8 cellular contexts compared by ENCODE assay signal in genomic region chr12:50039151-50039835, GRCh38. TPM values are rescaled to one million over a fixed set of nuclear protein-coding genes. Genes with fewer than 3 reads are reported as not detected.
DNase-seq lines count a peak whose midpoint lies in the region; ATAC-seq and TF ChIP-seq lines count a peak whose summit lies in the region.

No MANE protein-coding gene starts in this region.

- H3K9ac ChIP-seq in endodermal cell (ENCODE audit: extremely low read depth, low read length, poor library complexity, severe bottlenecking) = no peak overlapping the region

- H3K36me3 Mint-ChIP-seq in CD8-positive, alpha-beta T cell = no peaks in the 10 kb centered on the region
- no peaks in the 10 kb centered on the region for H3K36me3 Mint-ChIP-seq in endodermal cell (ENCODE audit: low read depth)
- H3K36me3 Mint-ChIP-seq in mesothelial cell of epicardium = no peaks in the 10 kb centered on the region

- ATAC-seq in CD8-positive, alpha-beta T cell = peak; percentile 81
- ATAC-seq in HG03439 (IDR thresholded peaks at IDR 0.05; ENCODE audit: unreplicated experiment) = no peak

- H3K4me1 Mint-ChIP-seq in CD8-positive, alpha-beta T cell (ENCODE audit: low read depth) = no peaks in the 10 kb centered on the region
- H3K4me1 Mint-ChIP-seq in endodermal cell (peaks cover 7% of the 10 kb centered on the region), mesothelial cell of epicardium (peaks cover 20% of the 10 kb centered on the region)

- DNase-seq in CD8-positive, alpha-beta T cell = peak; percentile 67 to 92 (median 82)
- DNase-seq in HPDE6-E6E7 (ENCODE audit: extremely low spot score) (peak; percentile 68), NOMO-1 (lab: John Stamatoyannopoulos, UW; ENCODE audit: unreplicated experiment in 2 of 2) (peak; percentile 61 to 74), endodermal cell (peak; percentile 100), mesothelial cell of epicardium (ENCODE audit: low spot score in 2 of 2, unreplicated experiment in 2 of 2) (peak; percentile 82 to 96)
- DNase-seq in activated CD8-positive, alpha-beta memory T cell treated with anti-CD3 and anti-CD28 coated beads for 4 hours (ENCODE audit: low read depth in 2 of 2) = peak; percentile 67 to 77
- peak; percentile 73 to 75 for DNase-seq in stimulated activated CD8-positive, alpha-beta memory T cell treated with anti-CD3 and anti-CD28 coated beads, Interleukin-15, amount 100 ng/mL, for 48 hours (ENCODE audit: low read depth in 2 of 2)

- H3K9me3 ChIP-seq in CD8-positive, alpha-beta T cell (ENCODE audit: low read length) = no peaks in the 10 kb centered on the region
- no peaks in the 10 kb centered on the region for H3K9me3 ChIP-seq in endodermal cell (ENCODE audit: control insufficient read depth, low read length)

- WGBS in endodermal cell (ENCODE audit: insufficient coverage in 1 of 2, insufficient read length in 1 of 2), 2 experiments = 23 to 35% methylated on average over 7 to 9 of the region's 9 CpGs

- no peak overlapping the region for H3K27ac Mint-ChIP-seq in CD8-positive, alpha-beta T cell
- peak overlapping the region; percentile 23 for H3K27ac Mint-ChIP-seq in endodermal cell
- peak overlapping the region; percentile 28 for H3K27ac Mint-ChIP-seq in mesothelial cell of epicardium

- POLR2A ChIA-PET in CD8-positive, alpha-beta T cell (lab: Charles Lee) = interaction anchor here (1.0 kb wide), 1 partner anchor 13 kb away, joined by 3 read pairs; no protein-coding TSS in a partner anchor

- peak; percentile 74 for TF ChIP-seq CTCF in CD8-positive, alpha-beta T cell (IDR thresholded peaks at IDR 0.05)
- TF ChIP-seq CTCF in endodermal cell (conservative IDR thresholded peaks at IDR 0.05) = peak; percentile 99
- TF ChIP-seq CTCF in mesothelial cell of epicardium (IDR thresholded peaks at IDR 0.05; ENCODE audit: unreplicated experiment) = peak; percentile 93

- no peaks in the 10 kb centered on the region for H3K9me3 Mint-ChIP-seq in CD8-positive, alpha-beta T cell
- H3K9me3 Mint-ChIP-seq in endodermal cell = no peaks in the 10 kb centered on the region
- no peaks in the 10 kb centered on the region for H3K9me3 Mint-ChIP-seq in mesothelial cell of epicardium

- no peaks in the 10 kb centered on the region for H3K4me1 ChIP-seq in CD8-positive, alpha-beta T cell (ENCODE audit: insufficient read depth, low read length)
- H3K4me1 ChIP-seq in endodermal cell (ENCODE audit: control insufficient read depth, insufficient read depth, low read length) = no peaks in the 10 kb centered on the region

- no peak overlapping the region for H3K4me3 ChIP-seq in CD8-positive, alpha-beta T cell (ENCODE audit: low read depth, low read length)
- no peak overlapping the region for H3K4me3 ChIP-seq in endodermal cell (ENCODE audit: low read length)

- intact Hi-C loops in CD8-positive, alpha-beta T cell (cut with DNase I, micrococcal nuclease) = loop anchor here (1.0 kb wide), 5 partner anchors 16 to 136 kb away; no protein-coding TSS in a partner anchor

- no peaks in the 10 kb centered on the region for H3K36me3 ChIP-seq in CD8-positive, alpha-beta T cell (ENCODE audit: insufficient read depth, low read length)
- no peaks in the 10 kb centered on the region for H3K36me3 ChIP-seq in endodermal cell (ENCODE audit: control insufficient read depth, insufficient read depth, low read length)

- H3K27me3 ChIP-seq in CD8-positive, alpha-beta T cell (ENCODE audit: insufficient read depth, low read length) = no peaks in the 10 kb centered on the region
- H3K27me3 ChIP-seq in endodermal cell (ENCODE audit: control insufficient read depth, insufficient read depth, low read length, poor library complexity, severe bottlenecking) = peaks cover 12% of the 10 kb centered on the region

- no peak overlapping the region for H3K4me3 Mint-ChIP-seq in CD8-positive, alpha-beta T cell
- H3K4me3 Mint-ChIP-seq in endodermal cell (no peak overlapping the region), mesothelial cell of epicardium (no peak overlapping the region)

- peaks cover 8% of the 10 kb centered on the region for H3K27me3 Mint-ChIP-seq in CD8-positive, alpha-beta T cell (ENCODE audit: low read depth)
- H3K27me3 Mint-ChIP-seq in endodermal cell (ENCODE audit: insufficient read depth) (peaks cover 33% of the 10 kb centered on the region), mesothelial cell of epicardium (ENCODE audit: low read depth) (peaks cover 1% of the 10 kb centered on the region)

- no peak overlapping the region for H3K27ac ChIP-seq in CD8-positive, alpha-beta T cell (ENCODE audit: low read depth, low read length)
- no peak overlapping the region for H3K27ac ChIP-seq in endodermal cell (ENCODE audit: low read depth, low read length)

- CTCF ChIA-PET in CD8-positive, alpha-beta T cell (lab: Charles Lee) = interaction anchor here (0.6 to 10.2 kb wide), 24 partner anchors 9 to 183 kb away, joined by 3 to 191 read pairs (median 5); partner anchors contain the start of genes CERS5 and RACGAP1

RNA-seq across cellular contexts. Expression of gene RACGAP1, which starts 14.0 kb away (rescaled TPM):
- total RNA-seq in CD8-positive, alpha-beta T cell = 1 to 10 TPM; 2.2 to 2.8 TPM
- total RNA-seq in endodermal cell (10 to 100 TPM; 49.6 to 96.6 TPM), mesothelial cell of epicardium (28.0 to 34.8 TPM (median 29.8 TPM) in 3 replicates)
- polyA plus RNA-seq in endodermal cell (2013, experiment 1 of 2) = 76.4 TPM
- polyA plus RNA-seq in endodermal cell (2013, experiment 2 of 2) = 79.6 TPM

RNA-seq across cellular contexts. Expression of gene ASIC1, which starts 18.1 kb away (rescaled TPM):
- total RNA-seq in CD8-positive, alpha-beta T cell = 1 to 10 TPM; 2.9 to 3.8 TPM
- total RNA-seq in endodermal cell (1 to 10 TPM; 4.2 to 5.2 TPM), mesothelial cell of epicardium (6.1 to 7.2 TPM (median 6.6 TPM) in 3 replicates)
- 19.3 TPM for polyA plus RNA-seq in endodermal cell (2013, experiment 1 of 2)
- 17.1 TPM for polyA plus RNA-seq in endodermal cell (2013, experiment 2 of 2)

RNA-seq across cellular contexts. Expression of gene SMARCD1, which starts 45.8 kb away (rescaled TPM):
- total RNA-seq in CD8-positive, alpha-beta T cell = 10 to 100 TPM; 90.2 to 92.1 TPM
- total RNA-seq in endodermal cell = 100 to 1,000 TPM; 118 to 125 TPM
- polyA plus RNA-seq in endodermal cell (2013, experiment 1 of 2) = 161 TPM
- 129 TPM for polyA plus RNA-seq in endodermal cell (2013, experiment 2 of 2)
- 112 to 122 TPM (median 113 TPM) in 3 replicates for total RNA-seq in mesothelial cell of epicardium
